Comparison of ENCODE assay signal across 8 cellular contexts in genomic region chr14:100586520-100587247, GRCh38. TPM values are rescaled to one million over a fixed set of nuclear protein-coding genes. Genes with fewer than 3 reads are reported as not detected.
A peak's percentile ranks its signal among the peaks of the same experiment; 100 is the strongest.
DNase-seq lines count a peak whose midpoint lies in the region; ATAC-seq and TF ChIP-seq lines count a peak whose summit lies in the region.

No MANE protein-coding gene starts in this region.

- H3K27ac ChIP-seq in mesodermal cell (ENCODE audit: low read depth, low read length, severe bottlenecking) (no peak overlapping the region), testis (no peak overlapping the region)

- ATAC-seq in SK-N-SH treated with all-trans-retinoic acid at 6 μM for 48 hours (peak; percentile 75), GM19395 (IDR thresholded peaks at IDR 0.05; ENCODE audit: unreplicated experiment) (no peak), GM18868 (IDR thresholded peaks at IDR 0.05; ENCODE audit: unreplicated experiment) (no peak)

- no peaks in the 10 kb centered on the region for H3K36me3 ChIP-seq in mesodermal cell (ENCODE audit: control insufficient read depth, insufficient read depth, low read length)
- no peaks in the 10 kb centered on the region for H3K36me3 ChIP-seq in testis (ENCODE audit: low read depth, missing control alignments)

- no peaks in the 10 kb centered on the region for H3K4me1 Mint-ChIP-seq in dendritic cell treated with granulocyte-macrophage colony-stimulating factor and Interleukin-4, amounts not matched to agents 40 ng/mL and 50 ng/mL, for 4 days (ENCODE audit: low read depth)

- H3K27me3 ChIP-seq in testis = no peaks in the 10 kb centered on the region

- peaks cover 78% of the 10 kb centered on the region for H3K27me3 Mint-ChIP-seq in dendritic cell treated with granulocyte-macrophage colony-stimulating factor and Interleukin-4, amounts not matched to agents 40 ng/mL and 50 ng/mL, for 4 days

- 2 to 3% methylated on average over 70 to 74 of the region's 79 CpGs for WGBS in mesodermal cell (ENCODE audit: insufficient coverage in 2 of 2), 2 experiments
- WGBS in testis, 2 donors = 0 to 2% methylated on average over 2 to 38 of the region's 79 CpGs

- H3K4me3 Mint-ChIP-seq in dendritic cell treated with granulocyte-macrophage colony-stimulating factor and Interleukin-4, amounts not matched to agents 40 ng/mL and 50 ng/mL, for 4 days = peak overlapping the region; percentile 5

- intact Hi-C loops in dendritic cell treated with granulocyte-macrophage colony-stimulating factor and Interleukin-4, amounts not matched to agents 40 ng/mL and 50 ng/mL, for 4 days (cut with micrococcal nuclease) = no loop called here
- intact Hi-C loops in testis (cut with DNase I; ENCODE audit: low total_unique reads) = no loop called here

- no peak for TF ChIP-seq CTCF in testis (IDR thresholded peaks at IDR 0.05)

- H3K4me3 ChIP-seq in mesodermal cell (ENCODE audit: extremely low read depth, insufficient read depth, low read length, poor library complexity, severe bottlenecking) (peak overlapping the region; percentile 53), testis (peak overlapping the region; percentile 44 to 61)

- no peaks in the 10 kb centered on the region for H3K36me3 Mint-ChIP-seq in dendritic cell treated with granulocyte-macrophage colony-stimulating factor and Interleukin-4, amounts not matched to agents 40 ng/mL and 50 ng/mL, for 4 days (ENCODE audit: low read depth)

- H3K9me3 ChIP-seq in mesodermal cell (ENCODE audit: control insufficient read depth, low read length) = no peaks in the 10 kb centered on the region
- no peaks in the 10 kb centered on the region for H3K9me3 ChIP-seq in testis

- no peak for TF ChIP-seq POLR2A in testis (IDR thresholded peaks at IDR 0.05)

- H3K4me1 ChIP-seq in mesodermal cell (ENCODE audit: control insufficient read depth, insufficient read depth, low read length, poor library complexity, severe bottlenecking) (peaks cover 4% of the 10 kb centered on the region), testis (no peaks in the 10 kb centered on the region)

- DNase-seq in activated effector memory CD4-positive, alpha-beta T cell treated with anti-CD3 and anti-CD28 coated beads, Interleukin-2, amount 50 U/mL, for 16 hours = peak; percentile 75
- no peak for DNase-seq in activated effector memory CD4-positive, alpha-beta T cell treated with Interleukin-2 at 50 U/mL for 16 hours
- no peak for DNase-seq in testis

- H3K9me3 Mint-ChIP-seq in dendritic cell treated with granulocyte-macrophage colony-stimulating factor and Interleukin-4, amounts not matched to agents 40 ng/mL and 50 ng/mL, for 4 days = no peaks in the 10 kb centered on the region

- H3K27ac Mint-ChIP-seq in dendritic cell treated with granulocyte-macrophage colony-stimulating factor and Interleukin-4, amounts not matched to agents 40 ng/mL and 50 ng/mL, for 4 days = no peak overlapping the region

TF ChIP-seq in SK-N-SH treated with all-trans-retinoic acid at 6 μM for 48 hours, 23 proteins besides CTCF, POLR2A, EP300 and RAD21:
- TF ChIP-seq ISL1 (CRISPR knock-in tag; IDR thresholded peaks at IDR 0.05) (no peak), ZFP3 (CRISPR knock-in tag; IDR thresholded peaks at IDR 0.05) (no peak), ARNTL (CRISPR knock-in tag; IDR thresholded peaks at IDR 0.05; ENCODE audit: borderline replicate concordance, low read depth) (no peak), TOX (CRISPR knock-in tag; IDR thresholded peaks at IDR 0.05; ENCODE audit: borderline replicate concordance) (no peak)

RNA-seq across cellular contexts. Expression of gene BEGAIN, which starts 0.5 kb away (rescaled TPM):
- polyA plus RNA-seq in mesodermal cell (2013, experiment 1 of 2) = 2.0 TPM
- polyA plus RNA-seq in mesodermal cell (2013, experiment 2 of 2) = 2.0 TPM
- 1 to 10 TPM; 6.9 to 7.6 TPM for total RNA-seq in testis
- polyA plus RNA-seq in testis (ENCODE audit: insufficient read depth, low read depth, low replicate concordance) = 4.5 TPM
